In the genomic region with DNA sequence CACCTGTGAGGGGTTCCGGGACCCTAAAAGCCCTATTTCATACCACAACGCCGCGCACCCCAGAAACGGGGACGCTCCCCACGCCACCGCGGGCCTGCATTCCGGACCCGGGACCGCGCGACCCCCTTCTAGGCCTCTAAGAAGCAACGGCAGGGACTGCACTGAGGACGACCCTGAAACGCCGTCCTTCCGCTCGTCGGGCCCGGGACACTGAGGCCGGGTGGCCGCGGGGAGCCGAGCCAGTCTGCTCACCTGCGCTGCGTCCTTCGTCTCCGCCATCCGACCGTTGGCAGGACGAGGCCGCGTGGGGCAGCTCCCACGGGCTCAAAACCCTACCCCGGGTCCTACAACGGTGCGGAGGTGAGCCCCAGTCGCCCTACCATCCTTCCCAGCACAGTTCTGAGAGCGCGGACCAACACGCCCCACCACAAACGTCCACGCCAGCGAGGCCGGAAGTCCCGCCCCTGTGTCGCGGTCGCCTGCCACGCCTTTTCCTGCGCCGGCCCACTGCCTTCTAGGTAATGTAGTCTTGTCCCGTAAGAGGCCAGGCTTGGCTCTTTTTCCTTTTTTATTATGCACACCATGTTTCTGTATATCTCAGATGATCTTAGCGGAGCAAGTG, we compare ENCODE assay signal across 8 cellular contexts. TPM values are rescaled to one million over a fixed set of nuclear protein-coding genes. Genes with fewer than 3 reads are reported as not detected.
DNase-seq lines count a peak whose midpoint lies in the region; ATAC-seq, FAIRE-seq and TF ChIP-seq lines count a peak whose summit lies in the region.

Gene ZNF550 (minus strand): TSS at position 460 of the 622 bp plus-strand sequence. CDS start 181 bp downstream, at position 279.

- no peaks in the 10 kb centered on the region for H3K27me3 ChIP-seq in A673 (replicated peaks; ENCODE audit: insufficient read depth, low read depth, low read length, poor library complexity)
- H3K27me3 ChIP-seq in bronchial epithelial cell (ENCODE audit: control insufficient read depth, insufficient read depth, low read length) = no peaks in the 10 kb centered on the region
- no peaks in the 10 kb centered on the region for H3K27me3 ChIP-seq in smooth muscle cell (ENCODE audit: low read depth)

- H3K9me3 ChIP-seq in A673 (ENCODE audit: low read depth, low read length, poor library complexity, severe bottlenecking) (peaks cover 37% of the 10 kb centered on the region), smooth muscle cell (replicated peaks; ENCODE audit: low read depth) (peaks cover 21% of the 10 kb centered on the region)

- POLR2A ChIA-PET in A673 (lab: Charles Lee; ENCODE audit: low non-redundant PET) = no interaction called here

- H3K36me3 ChIP-seq in A673 (ENCODE audit: insufficient read depth, low read length, poor library complexity, severe bottlenecking) (peaks cover 14% of the 10 kb centered on the region), bronchial epithelial cell (ENCODE audit: control insufficient read depth, insufficient read depth, low read length) (peaks cover 10% of the 10 kb centered on the region), smooth muscle cell (ENCODE audit: low read depth) (peaks cover 11% of the 10 kb centered on the region)

- H3F3A ChIP-seq in smooth muscle cell (ENCODE audit: low read depth) = no peaks in the 10 kb centered on the region

- peak within 1 kb of the TSS; percentile 66 for H3K9ac ChIP-seq in smooth muscle cell (ENCODE audit: low read depth)

- TF ChIP-seq CTCF in A673 (conservative IDR thresholded peaks at IDR 0.05; ENCODE audit: low read depth, low read length) (no peak), WI38 (IDR thresholded peaks at IDR 0.05; ENCODE audit: low read depth, low read length) (no peak), bronchial epithelial cell (IDR thresholded peaks at IDR 0.05; ENCODE audit: insufficient read depth, low read length, severe bottlenecking) (no peak), smooth muscle cell (IDR thresholded peaks at IDR 0.05; ENCODE audit: borderline replicate concordance, insufficient read depth, poor library complexity, severe bottlenecking) (no peak)

- H3K27ac ChIP-seq in A673 (ENCODE audit: low read depth, low read length, poor library complexity, severe bottlenecking) = peak within 1 kb of the TSS; percentile 77
- H3K27ac ChIP-seq in smooth muscle cell (ENCODE audit: low read depth) = no peak within 1 kb of the TSS

- ATAC-seq in GM18867 (IDR thresholded peaks at IDR 0.05; ENCODE audit: unreplicated experiment) = peak; percentile 95
- ATAC-seq in HG03095 (IDR thresholded peaks at IDR 0.05; ENCODE audit: unreplicated experiment) = peak; percentile 93

- no peak for FAIRE-seq in bronchial epithelial cell (lab: Jason Lieb, UNC)

- peak within 1 kb of the TSS; percentile 89 for H3K4me2 ChIP-seq in smooth muscle cell

- H3K4me3 ChIP-seq in A673 (ENCODE audit: low read depth, low read length, poor library complexity, severe bottlenecking) = peak within 1 kb of the TSS; percentile 96
- peak within 1 kb of the TSS; percentile 97 for H3K4me3 ChIP-seq in WI38 (ENCODE audit: low read depth, low read length)
- H3K4me3 ChIP-seq in bronchial epithelial cell (ENCODE audit: low read depth, low read length) = peak within 1 kb of the TSS; percentile 99
- peak within 1 kb of the TSS; percentile 80 for H3K4me3 ChIP-seq in smooth muscle cell

- H4K20me1 ChIP-seq in smooth muscle cell (ENCODE audit: low read depth) = no peaks in the 10 kb centered on the region

- peaks cover 21% of the 10 kb centered on the region for H3K79me2 ChIP-seq in smooth muscle cell (ENCODE audit: low read depth)

- WGBS in smooth muscle cell (ENCODE audit: low lambda C conversion rate) = 2% methylated on average over 56 of the region's 56 CpGs

- DNase-seq in A673 (ENCODE audit: low spot score) (peak; percentile 92), NCI-H2171 treated with DMSO at 0.1 percent for 48 hours (lab: John Stamatoyannopoulos, UW) (peak; percentile 86), bronchial epithelial cell (ENCODE audit: low read depth) (peak; percentile 80), inferior parietal cortex (ENCODE audit: extremely low spot score) (peak; percentile 88), smooth muscle cell (lab: John Stamatoyannopoulos, UW; ENCODE audit: unreplicated experiment) (peak; percentile 10)

- H2AFZ ChIP-seq in smooth muscle cell (ENCODE audit: low read depth) = peak within 1 kb of the TSS; percentile 86

- BruUV-seq in A673 (replicated peaks; lab: Mats Ljungman, UMichigan) = TSS peak; percentile 76

- CTCF ChIA-PET in A673 (lab: Charles Lee) = no interaction called here

- H3K4me1 ChIP-seq in A673 (ENCODE audit: insufficient read depth, low read length, poor library complexity, severe bottlenecking) (no peaks in the 10 kb centered on the region), smooth muscle cell (ENCODE audit: low read depth) (peaks cover 7% of the 10 kb centered on the region)

- intact Hi-C loops in A673 (cut with micrococcal nuclease; ENCODE audit: unreplicated experiment) = loop anchor here (10.0 kb wide), 1 partner anchor 595 kb away; the partner anchor contains the start of gene ZNF329

RNA-seq across cellular contexts. Expression of gene ZNF550, which starts in this region (rescaled TPM):
- total RNA-seq in A673 (2021) (9.6 and 11.5 TPM in 2 replicates), bronchial epithelial cell (6.3 and 9.7 TPM in 2 replicates), smooth muscle cell (5.1 and 6.3 TPM in 2 replicates)
- 3.6 and 5.9 TPM in 2 replicates for polyA plus RNA-seq in smooth muscle cell

Comparison
In these comparisons a context has a peak if more than half of its experiments do, and no peak if none do; other contexts are left out.
1. DNase-seq: peak in every context shown above with its lines; median percentile 92 in A673; 88 in inferior parietal cortex; 86 in NCI-H2171 treated with DMSO at 0.1 percent for 48 hours; 80 in bronchial epithelial cell; 10 in smooth muscle cell.